24 cellular contexts compared by ENCODE assay signal in genomic region chr10:120783901-120784300, GRCh38.
"Had no signal": no experiment of that assay in that cellular context is flagged by ENCODE, and none has a peak within 500 bp of the region (broad histone marks: within the 10 kb centered on the region; RNA-seq: fewer than 3 reads in every experiment).

No MANE protein-coding gene starts in this region.

- DNase-seq: activated CD4-positive, alpha-beta T cell treated with anti-CD3 and anti-CD28 coated beads, Interleukin-2, amount 10 ng/mL, durations not matched to agents 7 days and 5 days; activated CD4-positive, alpha-beta T cell treated with anti-CD3 and anti-CD28 coated beads, Interleukin-2, amount 50 U/mL, for 48 hours; activated CD8-positive, alpha-beta T cell treated with anti-CD3 and anti-CD28 coated beads, Interleukin-2, amount 10 ng/mL, durations not matched to agents 7 days and 5 days; activated gamma-delta T cell; activated naive CD4-positive, alpha-beta T cell treated with Interleukin-2 at 50 U/mL for 16 hours; activated naive CD8-positive, alpha-beta T cell treated with anti-CD3 and anti-CD28 coated beads, Interleukin-2, amount 10 ng/mL, durations not matched to agents 7 days and 5 days; activated T-cell treated with anti-CD3 and anti-CD28 coated beads, Interleukin-2, amount 50 U/mL, for 24 hours; Kasumi-1; MG63; NCI-H1048; NCI-H1105 treated with DMSO at 0.1 percent for 48 hours; NCI-H1436; NCI-H1694; NCI-H2029; NCI-H345; NCI-H524 treated with DMSO at 0.1 percent for 48 hours; Peyer's patch; RPMI8226; SHP77 treated with DMSO at 0.1 percent for 48 hours; SK-N-SH had no signal

- H3K36me3 ChIP-seq: ascending aorta, breast epithelium, MG63, Peyer's patch, SJSA1 had no signal

- H3K9me3 ChIP-seq: ascending aorta, breast epithelium, MG63, Peyer's patch, SJSA1, SK-N-SH had no signal

- H3K4me1 ChIP-seq: ascending aorta, breast epithelium, Peyer's patch, SJSA1 had no signal

- H3K9ac ChIP-seq: SK-N-SH had no signal

- H3K9me2 ChIP-seq: SK-N-SH had no signal

- FAIRE-seq: TTC549 had no signal

- H3K27ac ChIP-seq: ascending aorta, breast epithelium, Peyer's patch, SJSA1 had no signal

- H3K4me2 ChIP-seq: SK-N-SH had no signal

- H3K27me3 ChIP-seq: ascending aorta, breast epithelium, MG63, Peyer's patch had no signal

- H3K4me3 ChIP-seq: ascending aorta, breast epithelium, MG63, Peyer's patch, SJSA1 had no signal
